8 cellular contexts compared by ENCODE assay signal in the genomic region with DNA sequence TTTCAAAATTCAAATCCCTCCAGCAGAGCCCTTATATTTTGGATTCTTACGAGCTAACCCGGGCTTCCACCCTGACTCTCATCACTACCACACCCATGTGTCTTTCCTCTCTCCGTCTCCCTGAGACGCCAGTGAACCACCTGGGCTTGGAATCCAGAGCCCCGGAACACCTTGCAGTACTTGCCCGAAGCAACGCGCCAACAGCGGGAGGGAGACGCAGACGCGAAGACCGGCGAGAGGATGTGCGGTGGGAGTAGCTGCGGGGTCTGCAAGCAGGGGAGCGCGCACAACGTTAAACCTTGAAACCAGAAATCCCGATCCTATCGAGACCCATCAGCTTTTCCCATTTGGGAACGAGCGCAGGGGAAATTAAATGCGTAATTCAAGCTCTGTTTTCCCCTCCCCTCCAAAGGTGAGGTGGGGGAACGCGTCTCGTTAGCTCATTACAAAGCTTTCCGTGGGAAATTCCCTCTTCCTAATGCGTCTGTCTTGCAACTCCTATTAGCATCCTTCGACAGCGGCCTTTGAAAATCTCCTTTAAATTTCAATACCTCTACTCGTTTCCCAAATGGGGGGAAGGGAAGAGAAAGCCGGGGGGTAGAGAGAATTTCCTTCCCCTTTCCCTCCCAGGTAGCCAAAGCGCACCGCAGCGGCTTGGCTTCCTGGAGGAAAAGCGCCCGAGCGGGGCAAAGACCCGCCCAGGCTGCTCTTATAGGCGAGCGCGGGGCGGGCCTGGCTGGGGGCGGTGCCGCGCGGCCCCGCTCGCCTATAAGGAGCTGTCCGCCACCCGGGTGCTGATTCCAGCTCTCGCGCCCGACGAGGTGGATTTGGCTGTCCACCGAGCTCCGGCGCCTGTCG.
DNase-seq lines count a peak whose midpoint lies in the region; ATAC-seq, FAIRE-seq and TF ChIP-seq lines count a peak whose summit lies in the region.

TSS of gene CNTNAP5 (plus strand) at position 797 of the 858 bp plus-strand sequence. CDS start 364 bp downstream, outside the sequence.

- ATAC-seq in GM21447 (IDR thresholded peaks at IDR 0.05; ENCODE audit: unreplicated experiment): no peak

- H3K27me3 ChIP-seq in iPS-18a (ENCODE audit: control insufficient read depth, insufficient read depth, low read length): peaks cover 43% of the 10 kb centered on the region

- no peaks in the 10 kb centered on the region for H3K36me3 ChIP-seq in ES-I3 (ENCODE audit: insufficient read depth, low read length)
- no peaks in the 10 kb centered on the region for H3K36me3 ChIP-seq in iPS-18a (ENCODE audit: control insufficient read depth, low read depth, low read length)

- no peak for FAIRE-seq in H54 (lab: Jason Lieb, UNC)

- H3K9ac ChIP-seq in ES-I3 (ENCODE audit: low read depth, low read length) (peak within 1 kb of the TSS; percentile 65; the same call in 1 of the 2 replicates), iPS-18a (ENCODE audit: low read length) (no peak within 1 kb of the TSS)

- DNase-seq in NCI-H1092 treated with DMSO at 0.1 percent for 48 hours (lab: John Stamatoyannopoulos, UW): peak; percentile 61
- peak; percentile 27 for DNase-seq in amniotic epithelial cell (ENCODE audit: low read depth)
- DNase-seq in stimulated activated CD4-positive, alpha-beta T cell treated with anti-CD3 and anti-CD28 coated beads, Interleukin-1b, Interleukin-23, amount 100 ng/mL, for 48 hours: peak; percentile 18
- DNase-seq in Kasumi-1 (lab: John Stamatoyannopoulos, UW): no peak
- no peak for DNase-seq in H54 (ENCODE audit: insufficient read length, low spot score)

- H3K9me3 ChIP-seq in ES-I3 (ENCODE audit: control insufficient read depth, insufficient read depth, low read length) (no peaks in the 10 kb centered on the region), iPS-18a (ENCODE audit: control insufficient read depth, low read depth, low read length) (no peaks in the 10 kb centered on the region)

- H3K4me3 ChIP-seq in iPS-18a (ENCODE audit: low read length): peak within 1 kb of the TSS; percentile 78

- H3K27ac ChIP-seq in iPS-18a (ENCODE audit: low read length): no peak within 1 kb of the TSS

- H3K4me1 ChIP-seq in ES-I3 (ENCODE audit: insufficient read depth, low read length) (peaks cover 4% of the 10 kb centered on the region; the same call in 1 of the 2 replicates), iPS-18a (ENCODE audit: control insufficient read depth, low read depth, low read length) (peaks cover 12% of the 10 kb centered on the region)

- TF ChIP-seq POLR2A in H54 (IDR thresholded peaks at IDR 0.05; ENCODE audit: low read depth, low read length): no peak

Comparison
In these comparisons a context has a peak if more than half of its experiments do, and no peak if none do; other contexts are left out.
1. DNase-seq: peak in NCI-H1092 treated with DMSO at 0.1 percent for 48 hours (single experiment), amniotic epithelial cell (single experiment) and stimulated activated CD4-positive, alpha-beta T cell treated with anti-CD3 and anti-CD28 coated beads, Interleukin-1b, Interleukin-23, amount 100 ng/mL, for 48 hours (single experiment); none in Kasumi-1 (0 of 2) and H54 (single experiment).